8 cellular contexts compared by ENCODE assay signal in genomic region chrX:132463411-132463810, GRCh38. TPM values are rescaled to one million over a fixed set of nuclear protein-coding genes. Genes with fewer than 3 reads are reported as not detected.
DNase-seq lines count a peak whose midpoint lies in the region; ATAC-seq and TF ChIP-seq lines count a peak whose summit lies in the region.

No MANE protein-coding gene starts in this region.

- H3K9ac ChIP-seq in NT2/D1 (ENCODE audit: insufficient read length, low read depth): no peak overlapping the region
- H3K9ac ChIP-seq in endodermal cell (ENCODE audit: extremely low read depth, low read length, poor library complexity, severe bottlenecking): no peak overlapping the region

- POLR2A ChIA-PET in MCF 10A (lab: Yijun Ruan, JAX): no interaction called here

- no TSS peak for BruUV-seq in MCF 10A (replicated peaks; lab: Mats Ljungman, UMichigan)

- intact Hi-C loops in MCF 10A (cut with micrococcal nuclease): no loop called here
- intact Hi-C loops in breast epithelium (cut with DNase I; ENCODE audit: low total_unique reads): no loop called here
- intact Hi-C loops in spleen (cut with DNase I; ENCODE audit: low total_unique reads): no loop called here

- H3K36me3 Mint-ChIP-seq in MCF 10A (ENCODE audit: insufficient read depth, unreplicated experiment) (no peaks in the 10 kb centered on the region), endodermal cell (ENCODE audit: low read depth) (no peaks in the 10 kb centered on the region)

- H3K36me3 ChIP-seq in breast epithelium: no peaks in the 10 kb centered on the region
- no peaks in the 10 kb centered on the region for H3K36me3 ChIP-seq in NT2/D1 (ENCODE audit: insufficient read depth, insufficient read length, low read length)
- no peaks in the 10 kb centered on the region for H3K36me3 ChIP-seq in endodermal cell (ENCODE audit: control insufficient read depth, insufficient read depth, low read length)
- H3K36me3 ChIP-seq in spleen: no peaks in the 10 kb centered on the region

- H3K27me3 ChIP-seq in breast epithelium: peaks cover 0 to 28% of the 10 kb centered on the region in 2 donors
- no peaks in the 10 kb centered on the region for H3K27me3 ChIP-seq in NT2/D1 (ENCODE audit: insufficient read depth, insufficient read length)
- H3K27me3 ChIP-seq in endodermal cell (ENCODE audit: control insufficient read depth, insufficient read depth, low read length, poor library complexity, severe bottlenecking): no peaks in the 10 kb centered on the region
- H3K27me3 ChIP-seq in spleen (replicated peaks in 1 of 7): no peaks in the 10 kb centered on the region

- no peaks in the 10 kb centered on the region for H3K9me3 Mint-ChIP-seq in MCF 10A (ENCODE audit: unreplicated experiment)
- no peaks in the 10 kb centered on the region for H3K9me3 Mint-ChIP-seq in endodermal cell

- no peak for TF ChIP-seq POLR2A in breast epithelium (IDR thresholded peaks at IDR 0.05)
- no peak for TF ChIP-seq POLR2A in spleen (IDR thresholded peaks at IDR 0.05)

- TF ChIP-seq CTCF in MCF 10A (IDR thresholded peaks at IDR 0.05; ENCODE audit: unreplicated experiment) (peak; percentile 61), breast epithelium (IDR thresholded peaks at IDR 0.05) (no peak), endodermal cell (conservative IDR thresholded peaks at IDR 0.05) (peak; percentile 96), spleen (IDR thresholded peaks at IDR 0.05 in 8 of 11, conservative IDR thresholded peaks at IDR 0.05 in 3 of 11) (peak in 10 of 11 experiments; percentile 25 to 55 (median 48))

- H3K4me1 Mint-ChIP-seq in MCF 10A (ENCODE audit: insufficient read depth, unreplicated experiment) (no peaks in the 10 kb centered on the region), endodermal cell (no peaks in the 10 kb centered on the region)

- no peak overlapping the region for H3K4me3 ChIP-seq in breast epithelium
- no peak overlapping the region for H3K4me3 ChIP-seq in NT2/D1 (ENCODE audit: insufficient read length, low read depth)
- H3K4me3 ChIP-seq in endodermal cell (ENCODE audit: low read length): no peak overlapping the region
- H3K4me3 ChIP-seq in spleen: no peak overlapping the region

- no peak overlapping the region for H3K27ac Mint-ChIP-seq in MCF 10A (ENCODE audit: low read depth, unreplicated experiment)
- H3K27ac Mint-ChIP-seq in endodermal cell: no peak overlapping the region

- H3K27me3 Mint-ChIP-seq in MCF 10A (ENCODE audit: insufficient read depth, unreplicated experiment) (peaks cover 48% of the 10 kb centered on the region), endodermal cell (ENCODE audit: insufficient read depth) (no peaks in the 10 kb centered on the region)

- H3K27ac ChIP-seq in breast epithelium (no peak overlapping the region), endodermal cell (ENCODE audit: low read depth, low read length) (no peak overlapping the region), spleen (no peak overlapping the region)

- H3K4me1 ChIP-seq in breast epithelium (no peaks in the 10 kb centered on the region), NT2/D1 (ENCODE audit: insufficient read depth, insufficient read length) (no peaks in the 10 kb centered on the region), endodermal cell (ENCODE audit: control insufficient read depth, insufficient read depth, low read length) (no peaks in the 10 kb centered on the region), spleen (no peaks in the 10 kb centered on the region)

- CTCF ChIA-PET in MCF 10A (lab: Yijun Ruan, JAX): interaction anchor here (0.6 to 0.9 kb wide), 2 partner anchors 39 to 90 kb away, joined by 3 read pairs; no protein-coding TSS in a partner anchor

- no peak for ATAC-seq in GM21381 (IDR thresholded peaks at IDR 0.05; ENCODE audit: unreplicated experiment)
- no peak for ATAC-seq in GM19467 (IDR thresholded peaks at IDR 0.05; ENCODE audit: unreplicated experiment)

- DNase-seq in MCF 10A (ENCODE audit: unreplicated experiment) (peak; percentile 47), breast epithelium (ENCODE audit: low spot score in 2 of 2) (no peak), NT2/D1 (ENCODE audit: low read depth, low spot score) (peak; percentile 1), endodermal cell (peak; percentile 63), spleen (no peak), nucleus accumbens (lab: John Stamatoyannopoulos, UW) (no peak)

- H3K4me3 Mint-ChIP-seq in MCF 10A (ENCODE audit: unreplicated experiment) (no peak overlapping the region), endodermal cell (no peak overlapping the region)

- WGBS in endodermal cell (ENCODE audit: insufficient coverage in 1 of 2, insufficient read length in 1 of 2), 2 experiments: 78% methylated on average over 6 of the region's 8 CpGs; no CpG with 5 or more reads in 1 of the 2 experiments
- WGBS in spleen, 5 donors: 57 to 81% (median 75%) methylated on average over 8 of the region's 8 CpGs

- H3K9me3 ChIP-seq in breast epithelium (peaks cover 0 to 8% of the 10 kb centered on the region in 2 donors), NT2/D1 (ENCODE audit: insufficient read depth, low read length) (no peaks in the 10 kb centered on the region; the same call in 1 of the 2 replicates), endodermal cell (ENCODE audit: control insufficient read depth, low read length) (no peaks in the 10 kb centered on the region), spleen (peaks cover 0 to 7% (median 0%) of the 10 kb centered on the region in 8 donors)

RNA-seq across cellular contexts. Expression of gene MBNL3, which starts 25.4 kb away (rescaled TPM):
- total RNA-seq in MCF 10A (2022): 14.0 and 17.7 TPM in 2 replicates
- 10 to 100 TPM in 2 of 3 donors, 1 to 10 TPM in 1; 7.5 to 42.6 (median 26.3) TPM for total RNA-seq in breast epithelium
- total RNA-seq in endodermal cell: 10 to 100 TPM; 17.0 to 33.4 TPM
- 17.2 TPM for polyA plus RNA-seq in endodermal cell (2013, experiment 1 of 2)
- 15.4 TPM for polyA plus RNA-seq in endodermal cell (2013, experiment 2 of 2)
- total RNA-seq in spleen: 10 to 100 TPM; 34.6 to 67.2 (median 43.1) TPM
- polyA plus RNA-seq in spleen: 1 to 10 TPM; 5.0 to 5.6 (median 5.3) TPM

Comparison
In these comparisons a context has a peak if more than half of its experiments do, and no peak if none do; other contexts are left out.
1. DNase-seq: peak in MCF 10A (single experiment), NT2/D1 (single experiment) and endodermal cell (single experiment); none in breast epithelium (0 of 2), spleen (single experiment) and nucleus accumbens (0 of 56).
2. CTCF ChIP-seq: peak in MCF 10A (single experiment), endodermal cell (single experiment) and spleen (10 of 11); none in breast epithelium (0 of 3).